17 cellular contexts compared by ENCODE assay signal in the genomic region with DNA sequence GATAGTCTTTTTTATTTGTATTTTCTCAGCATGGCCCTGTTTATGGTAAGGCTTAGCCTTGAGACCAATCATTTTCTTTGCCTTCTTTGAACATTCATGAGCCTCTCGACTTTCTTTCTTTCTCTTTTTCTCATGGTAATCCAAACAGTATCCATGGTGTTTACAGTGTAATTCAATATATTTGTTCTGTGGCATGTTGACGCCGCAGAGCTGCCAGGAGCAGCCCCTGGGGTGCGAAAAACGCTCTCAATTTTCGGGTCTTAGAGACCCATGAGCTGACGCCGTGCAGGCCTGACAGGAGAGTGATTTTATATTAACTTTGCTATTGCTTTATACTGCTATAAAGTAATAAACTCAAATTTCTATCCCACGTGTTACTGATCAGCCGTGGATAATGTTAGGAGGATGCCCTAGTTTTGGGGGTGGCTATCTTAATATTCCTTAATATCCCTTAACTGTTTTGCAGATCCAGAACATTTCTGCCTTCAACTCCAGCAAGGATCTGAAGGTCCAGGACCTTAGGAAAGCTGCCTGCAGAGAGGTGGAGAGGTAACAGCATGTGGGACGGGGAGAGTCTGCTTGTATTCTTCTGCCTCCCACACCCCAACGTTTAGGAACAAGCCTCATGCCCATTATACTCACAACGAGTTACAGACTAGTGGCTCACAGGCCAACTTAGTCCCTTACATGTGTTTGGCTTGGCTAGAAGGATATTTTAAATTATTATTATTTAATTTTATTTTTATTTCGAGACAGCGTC. TPM values are rescaled to one million over a fixed set of nuclear protein-coding genes. Genes with fewer than 3 reads are reported as not detected.
DNase-seq lines count a peak whose midpoint lies in the region; ATAC-seq, FAIRE-seq and TF ChIP-seq lines count a peak whose summit lies in the region.
"Had no signal": no experiment of that assay in that cellular context is flagged by ENCODE, and none has a peak within 500 bp of the region (broad histone marks: within the 10 kb centered on the region; RNA-seq: fewer than 3 reads in every experiment).

No MANE protein-coding gene starts in this region.

- CTCF ChIA-PET in GM12878 (lab: Yijun Ruan, JAX): interaction anchor here (1.1 kb wide), 1 partner anchor 155 kb away, joined by 3 read pairs; no protein-coding TSS in a partner anchor
- CTCF ChIA-PET in PC-9 (lab: Charles Lee): no interaction called here

- SMC1A ChIA-PET in GM12878 (lab: Charles Lee; ENCODE audit: uncharacterized antibody, unreplicated experiment): interaction anchor here (6.4 kb wide), 1 partner anchor 10 kb away, joined by 67 read pairs; no protein-coding TSS in a partner anchor

- TF ChIP-seq EP300 in GM12878 (IDR thresholded peaks at IDR 0.05; ENCODE audit: borderline replicate concordance in 1 of 2, control insufficient read depth in 1 of 2, low read depth in 2 of 2, low read length in 2 of 2): no peak

- H3K36me3 ChIP-seq in GM12878 (ENCODE audit: control insufficient read depth in 2 of 2, insufficient read depth in 2 of 2, low read length in 1 of 2) (no peaks in the 10 kb centered on the region), PC-9 (ENCODE audit: low read depth) (no peaks in the 10 kb centered on the region)
- H3K36me3 ChIP-seq: BLaER1 treated with 17β-estradiol and CSF1 and Interleukin-3, amounts not matched to agents 10 nM and 100 nM had no signal

- no peak overlapping the region for H3K9ac ChIP-seq in GM12878 (ENCODE audit: control insufficient read depth, insufficient read depth, low read length)
- H3K9ac ChIP-seq: BLaER1 treated with 17β-estradiol and CSF1 and Interleukin-3, amounts not matched to agents 10 nM and 100 nM; KMS-11 had no signal

- intact Hi-C loops in GM12878 (cut with micrococcal nuclease; ENCODE audit: unreplicated experiment): no loop called here
- intact Hi-C loops in PC-9 (cut with micrococcal nuclease; ENCODE audit: unreplicated experiment): no loop called here

- no peak for TF ChIP-seq CTCF in GM12878 (IDR thresholded peaks at IDR 0.05 in 2 of 3, conservative IDR thresholded peaks at IDR 0.05 in 1 of 3; ENCODE audit: control insufficient read depth in 2 of 3, extremely low read depth in 1 of 3, insufficient read depth in 1 of 3, low read depth in 3 of 3, low read length in 3 of 3)
- TF ChIP-seq CTCF in PC-9 (conservative IDR thresholded peaks at IDR 0.05): no peak

- H3K9me2 ChIP-seq in PC-9 (ENCODE audit: insufficient read depth): no peaks in the 10 kb centered on the region

- H3K4me1 ChIP-seq in GM12878 (ENCODE audit: control insufficient read depth, insufficient read depth, low read length) (peaks cover 63% of the 10 kb centered on the region), PC-9 (replicated peaks; ENCODE audit: insufficient read depth) (no peaks in the 10 kb centered on the region)

- H3K4me3 Mint-ChIP-seq in stimulated activated naive B cell treated with anti-CD40 and anti-IgM and Interleukin-4, amounts not matched to agents 10 μg/mL and 1 μg/mL and 100 μg/mL, for 72 hours: peak overlapping the region in 1 of 2 donors; percentile 40

- no peak for ATAC-seq in GM12878
- no peak for ATAC-seq in stimulated activated naive B cell treated with anti-CD40 and anti-IgM and Interleukin-4, amounts not matched to agents 10 μg/mL and 1 μg/mL and 100 μg/mL, for 72 hours (replicated peaks)

- no peak for FAIRE-seq in GM12878 (lab: Jason Lieb, UNC)
- FAIRE-seq: bronchial epithelial cell had no signal

- H3F3A ChIP-seq in PC-9 (ENCODE audit: insufficient read depth, low read depth): no peaks in the 10 kb centered on the region

- BruUV-seq in GM12878 (replicated peaks; lab: Mats Ljungman, UMichigan) (no TSS peak), PC-9 (replicated peaks; lab: Mats Ljungman, UMichigan) (no TSS peak)

- H4K20me1 ChIP-seq in GM12878 (ENCODE audit: control insufficient read depth, insufficient read depth) (no peaks in the 10 kb centered on the region), PC-9 (ENCODE audit: insufficient read depth) (no peaks in the 10 kb centered on the region)
- H4K20me1 ChIP-seq: BLaER1 treated with 17β-estradiol and CSF1 and Interleukin-3, amounts not matched to agents 10 nM and 100 nM had no signal

- no peak for TF ChIP-seq RAD21 in GM12878 (IDR thresholded peaks at IDR 0.05; ENCODE audit: insufficient read depth, low read depth, low read length)

- H3K36me3 Mint-ChIP-seq in stimulated activated naive B cell treated with anti-CD40 and anti-IgM and Interleukin-4, amounts not matched to agents 10 μg/mL and 1 μg/mL and 100 μg/mL, for 72 hours: peaks cover 4 to 9% of the 10 kb centered on the region in 2 donors

- H3K9me3 ChIP-seq in GM12878 (replicated peaks; ENCODE audit: control insufficient read depth, insufficient read depth, low read length): no peaks in the 10 kb centered on the region
- no peaks in the 10 kb centered on the region for H3K9me3 ChIP-seq in PC-9 (ENCODE audit: insufficient read depth, low read depth)
- H3K9me3 ChIP-seq: BLaER1 treated with 17β-estradiol and CSF1 and Interleukin-3, amounts not matched to agents 10 nM and 100 nM had no signal

- H3K27me3 Mint-ChIP-seq in stimulated activated naive B cell treated with anti-CD40 and anti-IgM and Interleukin-4, amounts not matched to agents 10 μg/mL and 1 μg/mL and 100 μg/mL, for 72 hours: no peaks in the 10 kb centered on the region

- POLR2A ChIA-PET in GM12878 (lab: Charles Lee) (interaction anchor here (0.7 kb wide), 1 partner anchor 42 kb away, joined by 7 read pairs; no protein-coding TSS in a partner anchor), PC-9 (lab: Charles Lee; ENCODE audit: unreplicated experiment) (no interaction called here)

- H2AFZ ChIP-seq in GM12878 (ENCODE audit: control insufficient read depth, low read depth, low read length) (no peak overlapping the region), PC-9 (no peak overlapping the region)

- TF ChIP-seq POLR2A in GM12878 (IDR thresholded peaks at IDR 0.05; ENCODE audit: low read depth, low read length): no peak

- RAD21 ChIA-PET in GM12878 (lab: Charles Lee; ENCODE audit: unreplicated experiment): interaction anchor here (0.7 to 1.3 kb wide), 2 partner anchors 8 to 80 kb away, joined by 4 to 5 read pairs; no protein-coding TSS in a partner anchor

- H3K9me3 Mint-ChIP-seq in stimulated activated naive B cell treated with anti-CD40 and anti-IgM and Interleukin-4, amounts not matched to agents 10 μg/mL and 1 μg/mL and 100 μg/mL, for 72 hours: no peaks in the 10 kb centered on the region

- in situ Hi-C loops in GM12878 (cut with MboI): no loop called here

- peak overlapping the region; percentile 81 for H3K27ac Mint-ChIP-seq in stimulated activated naive B cell treated with anti-CD40 and anti-IgM and Interleukin-4, amounts not matched to agents 10 μg/mL and 1 μg/mL and 100 μg/mL, for 72 hours
- H3K27ac Mint-ChIP-seq: progenitor cell of endocrine pancreas had no signal

- WGBS in GM12878 (ENCODE audit: insufficient coverage, insufficient replicate concordance, low lambda C conversion rate, missing lambda C conversion rate): 87% methylated on average over 15 of the region's 15 CpGs

- H3K4me3 ChIP-seq in GM12878 (no peak overlapping the region), PC-9 (no peak overlapping the region)
- H3K4me3 ChIP-seq: BLaER1 treated with 17β-estradiol and CSF1 and Interleukin-3, amounts not matched to agents 10 nM and 100 nM had no signal

- H3K79me2 ChIP-seq in GM12878 (ENCODE audit: control insufficient read depth, insufficient read depth, low read length) (no peaks in the 10 kb centered on the region; the same call in none of the 2 replicates), PC-9 (ENCODE audit: low read depth) (no peaks in the 10 kb centered on the region)

- DNase-seq in NCI-H1092 (lab: John Stamatoyannopoulos, UW): peak; percentile 33
- DNase-seq in NCI-H2171 treated with DMSO at 0.1 percent for 48 hours (lab: John Stamatoyannopoulos, UW): peak; percentile 88
- no peak for DNase-seq in GM12878 (ENCODE audit: low read depth, low spot score)
- DNase-seq in stimulated activated naive B cell treated with anti-CD40 and anti-IgM and Interleukin-4, amounts not matched to agents 10 μg/mL and 1 μg/mL and 100 μg/mL, for 72 hours: no peak
- DNase-seq in NCI-H1048 (lab: John Stamatoyannopoulos, UW): no peak
- no peak for DNase-seq in PC-9
- no peak for DNase-seq in HCEC 1CT
- DNase-seq in activated effector memory CD4-positive, alpha-beta T cell treated with Interleukin-2 at 50 U/mL for 16 hours: no peak
- DNase-seq: activated CD4-positive, alpha-beta T cell treated with anti-CD3 and anti-CD28 coated beads for 1 hour; activated CD8-positive, alpha-beta memory T cell treated with anti-CD3 and anti-CD28 coated beads, Interleukin-2, amount 50 U/mL, for 48 hours; activated naive CD4-positive, alpha-beta T cell treated with anti-CD3 and anti-CD28 coated beads, Interleukin-2, amount 50 U/mL, for 16 hours; NCI-H226; T-helper 1 cell had no signal

- H3K27ac ChIP-seq in GM12878 (ENCODE audit: control insufficient read depth, insufficient read depth) (peak overlapping the region; percentile 3; the same call in 1 of the 2 replicates), PC-9 (no peak overlapping the region)
- H3K27ac ChIP-seq: KMS-11 had no signal

- peak overlapping the region; percentile 81; the same call in 1 of the 2 replicates for H3K4me2 ChIP-seq in GM12878 (ENCODE audit: control insufficient read depth, insufficient read depth)
- no peak overlapping the region for H3K4me2 ChIP-seq in PC-9
- H3K4me2 ChIP-seq: KMS-11 had no signal

- peaks cover 58 to 87% of the 10 kb centered on the region in 2 donors for H3K4me1 Mint-ChIP-seq in stimulated activated naive B cell treated with anti-CD40 and anti-IgM and Interleukin-4, amounts not matched to agents 10 μg/mL and 1 μg/mL and 100 μg/mL, for 72 hours

- H3K27me3 ChIP-seq in GM12878 (replicated peaks in 1 of 2; ENCODE audit: control insufficient read depth in 2 of 2, insufficient read depth in 2 of 2, low read length in 1 of 2) (no peaks in the 10 kb centered on the region), PC-9 (ENCODE audit: insufficient read depth, low read depth) (no peaks in the 10 kb centered on the region)
- H3K27me3 ChIP-seq: BLaER1 treated with 17β-estradiol and CSF1 and Interleukin-3, amounts not matched to agents 10 nM and 100 nM had no signal

RNA-seq across cellular contexts. Expression of a gene that starts 29.3 kb away (rescaled TPM):
- total RNA-seq in GM12878 (2013; cell fraction: nucleolus; rRNA removed): 732 and 834 TPM in 2 replicates
- total RNA-seq in GM12878 (2014; rRNA removed): 55.9 and 59.3 TPM in 2 replicates
- 70.5 and 76.5 TPM in 2 replicates for total RNA-seq in GM12878 (2014; rRNA removed; fragmentation: Illumina TruSeq; extraction: Trizol)
- 256 and 266 TPM in 2 replicates for total RNA-seq in GM12878 (2021)
- 15.6 TPM for polyA plus RNA-seq in GM12878 (2011; ENCODE audit: low read depth)
- polyA plus RNA-seq in GM12878 (2011; rRNA removed): 33.3 and 68.3 TPM in 2 replicates
- polyA plus RNA-seq in GM12878 (2011; cell fraction: cytosol; rRNA removed): 16.2 and 18.4 TPM in 2 replicates
- polyA plus RNA-seq in GM12878 (2011; cell fraction: nucleus; rRNA removed): 21.3 TPM in 2 replicates
- 92.0 and 138 TPM in 2 replicates for polyA plus RNA-seq in GM12878 (2012)
- polyA plus RNA-seq in GM12878 (2014; fragmentation: Illumina TruSeq; extraction: Trizol): 77.9 and 93.5 TPM in 2 replicates
- 10 to 100 TPM; 10.3 to 27.5 TPM for polyA plus RNA-seq in GM12878 (2014; fragmentation: Nextera tagmentation; extraction: Ambion mirVana)
- polyA plus RNA-seq in GM12878 (2014; rRNA removed): 43.7 and 46.9 TPM in 2 replicates
- 100 to 1,000 TPM; 189 to 191 TPM for polyA plus RNA-seq in GM12878 (2016; fragmentation: Nextera tagmentation; extraction: Ambion mirVana)
- polyA minus RNA-seq in GM12878 (2011; rRNA and poly(A)+ RNA removed): 25.2 and 53.3 TPM in 2 replicates
- polyA minus RNA-seq in GM12878 (2011; cell fraction: cytosol; rRNA and poly(A)+ RNA removed): 11.1 TPM in 2 replicates
- polyA minus RNA-seq in GM12878 (2011; cell fraction: nucleus; rRNA and poly(A)+ RNA removed): 42.3 and 48.9 TPM in 2 replicates
- 156 and 213 TPM in 2 replicates for total RNA-seq in PC-9 (2021)

RNA-seq across cellular contexts. Expression of a gene that starts 36.0 kb away (rescaled TPM):
- 10.2 and 16.8 TPM in 2 replicates for total RNA-seq in GM12878 (2013; cell fraction: nucleolus; rRNA removed)
- total RNA-seq in GM12878 (2014; rRNA removed): 12.5 and 14.7 TPM in 2 replicates
- 16.5 and 16.8 TPM in 2 replicates for total RNA-seq in GM12878 (2014; rRNA removed; fragmentation: Illumina TruSeq; extraction: Trizol)
- total RNA-seq in GM12878 (2021): 19.9 and 20.2 TPM in 2 replicates
- polyA plus RNA-seq in GM12878 (2011; ENCODE audit: low read depth): 3.7 TPM
- 0.18 and 0.40 TPM in 2 replicates for polyA plus RNA-seq in GM12878 (2011; rRNA removed)
- polyA plus RNA-seq in GM12878 (2011; cell fraction: cytosol; rRNA removed): 0.07 and 0.13 TPM in 2 replicates
- polyA plus RNA-seq in GM12878 (2011; cell fraction: nucleus; rRNA removed): 0.22 and 0.95 TPM in 2 replicates
- 8.8 and 10.9 TPM in 2 replicates for polyA plus RNA-seq in GM12878 (2012)
- 15.1 and 18.9 TPM in 2 replicates for polyA plus RNA-seq in GM12878 (2014; fragmentation: Illumina TruSeq; extraction: Trizol)
- 1 to 10 TPM; 7.6 to 9.0 TPM for polyA plus RNA-seq in GM12878 (2014; fragmentation: Nextera tagmentation; extraction: Ambion mirVana)
- polyA plus RNA-seq in GM12878 (2014; rRNA removed): 13.4 and 15.8 TPM in 2 replicates
- polyA plus RNA-seq in GM12878 (2016; fragmentation: Nextera tagmentation; extraction: Ambion mirVana): 10 to 100 TPM; 23.9 to 34.5 TPM
- 0.21 TPM in 1 of 2 replicates, not detected in the other for polyA minus RNA-seq in GM12878 (2011; rRNA and poly(A)+ RNA removed)
- polyA minus RNA-seq in GM12878 (2011; cell fraction: cytosol; rRNA and poly(A)+ RNA removed): not detected in 2 replicates
- polyA minus RNA-seq in GM12878 (2011; cell fraction: nucleus; rRNA and poly(A)+ RNA removed): not detected in 2 replicates
- 7.0 TPM in 2 replicates for total RNA-seq in PC-9 (2021)

Comparison
In these comparisons a context has a peak if more than half of its experiments do, and no peak if none do; other contexts are left out.
1. DNase-seq: peak in NCI-H1092 (single experiment) and NCI-H2171 treated with DMSO at 0.1 percent for 48 hours (single experiment); none in GM12878 (single experiment), stimulated activated naive B cell treated with anti-CD40 and anti-IgM and Interleukin-4, amounts not matched to agents 10 μg/mL and 1 μg/mL and 100 μg/mL, for 72 hours (single experiment), NCI-H1048 (single experiment), PC-9 (0 of 2), HCEC 1CT (single experiment) and activated effector memory CD4-positive, alpha-beta T cell treated with Interleukin-2 at 50 U/mL for 16 hours (single experiment).